8 cellular contexts compared by ENCODE assay signal in the genomic region with DNA sequence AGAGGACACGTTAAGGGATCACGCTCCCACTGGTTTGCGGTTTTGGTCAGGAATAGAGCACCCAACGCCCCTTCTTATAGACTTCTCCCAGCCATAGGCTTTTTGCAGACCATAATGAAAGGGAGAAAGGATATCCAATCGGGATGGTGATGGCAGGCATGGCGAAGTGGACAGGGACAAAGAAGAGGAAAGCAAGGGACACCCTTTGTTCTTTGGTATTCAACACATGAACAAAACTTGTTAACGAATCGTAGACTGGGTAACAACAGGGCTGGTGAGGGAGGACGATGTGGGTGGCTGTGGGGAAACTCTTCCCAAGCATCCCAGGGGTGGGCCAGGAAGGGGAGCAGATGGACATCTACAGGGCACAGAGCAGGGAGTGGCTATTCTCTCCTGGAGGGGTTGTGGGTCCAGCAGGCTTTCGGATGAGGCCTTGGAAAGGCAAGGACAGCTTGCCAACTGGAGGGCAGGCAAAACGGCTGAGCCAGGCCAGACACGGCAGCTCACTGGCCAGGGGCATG. TPM values are rescaled to one million over a fixed set of nuclear protein-coding genes. Genes with fewer than 3 reads are reported as not detected.
DNase-seq lines count a peak whose midpoint lies in the region; TF ChIP-seq lines count a peak whose summit lies in the region.

No MANE protein-coding gene starts in this region.

- CTCF ChIA-PET in activated CD4-positive, alpha-beta memory T cell treated with anti-CD3 and anti-CD28 coated beads, Interleukin-2, amount 10 ng/mL, durations not matched to agents 7 days and 5 days (lab: Charles Lee): interaction anchor here (0.7 to 4.6 kb wide), 7 partner anchors 10 to 71 kb away, joined by 3 to 32 read pairs (median 4); partner anchors contain the start of gene SLC35B2

- TF ChIP-seq CTCF in hepatocyte (IDR thresholded peaks at IDR 0.05; ENCODE audit: poor library complexity): no peak

- no peaks in the 10 kb centered on the region for H3K9me3 ChIP-seq in GM23248 (ENCODE audit: low read depth)
- no peaks in the 10 kb centered on the region for H3K9me3 ChIP-seq in hepatocyte (ENCODE audit: low read depth)
- H3K9me3 ChIP-seq in skeletal muscle satellite cell (replicated peaks; ENCODE audit: low read length): no peaks in the 10 kb centered on the region

- H3K27ac ChIP-seq in GM23248 (peak overlapping the region; percentile 27), hepatocyte (peak overlapping the region; percentile 98)

- H3K36me3 Mint-ChIP-seq in activated CD4-positive, alpha-beta memory T cell treated with anti-CD3 and anti-CD28 coated beads, Interleukin-2, amount 10 ng/mL, durations not matched to agents 7 days and 5 days (ENCODE audit: low read depth): peaks cover 37% of the 10 kb centered on the region

- in situ Hi-C loops in GM23248 (cut with MboI): no loop called here

- H3K9ac ChIP-seq in GM23248 (peak overlapping the region; percentile 99), skeletal muscle satellite cell (ENCODE audit: low read depth, low read length) (peak overlapping the region; percentile 97)

- 60 to 62% methylated on average over 12 of the region's 12 CpGs for WGBS in GM23248 (ENCODE audit: low coverage in 1 of 2, low lambda C conversion rate in 2 of 2, missing lambda C conversion rate in 2 of 2), 2 experiments
- 80% methylated on average over 12 of the region's 12 CpGs for WGBS in hepatocyte (ENCODE audit: low lambda C conversion rate, missing lambda C conversion rate)

- H3K4me1 Mint-ChIP-seq in activated CD4-positive, alpha-beta memory T cell treated with anti-CD3 and anti-CD28 coated beads, Interleukin-2, amount 10 ng/mL, durations not matched to agents 7 days and 5 days: peaks cover 37% of the 10 kb centered on the region

- peak overlapping the region; percentile 100 for H3K4me2 ChIP-seq in GM23248 (ENCODE audit: unreplicated experiment)
- H3K4me2 ChIP-seq in hepatocyte: peak overlapping the region; percentile 88
- H3K4me2 ChIP-seq in skeletal muscle satellite cell (ENCODE audit: low read length): peak overlapping the region; percentile 91

- H3K4me1 ChIP-seq in GM23248 (ENCODE audit: insufficient read depth): peaks cover 16% of the 10 kb centered on the region
- H3K4me1 ChIP-seq in hepatocyte (ENCODE audit: insufficient read depth): peaks cover 16% of the 10 kb centered on the region
- peaks cover 28% of the 10 kb centered on the region for H3K4me1 ChIP-seq in skeletal muscle satellite cell (ENCODE audit: control insufficient read depth, insufficient read depth, low read length)

- no peaks in the 10 kb centered on the region for H3K9me3 Mint-ChIP-seq in activated CD4-positive, alpha-beta memory T cell treated with anti-CD3 and anti-CD28 coated beads, Interleukin-2, amount 10 ng/mL, durations not matched to agents 7 days and 5 days

- H3K27me3 Mint-ChIP-seq in activated CD4-positive, alpha-beta memory T cell treated with anti-CD3 and anti-CD28 coated beads, Interleukin-2, amount 10 ng/mL, durations not matched to agents 7 days and 5 days: no peaks in the 10 kb centered on the region

- peak overlapping the region; percentile 100 for H3K4me3 ChIP-seq in GM23248
- peak overlapping the region; percentile 70 for H3K4me3 ChIP-seq in hepatocyte
- peak overlapping the region; percentile 81 for H3K4me3 ChIP-seq in skeletal muscle satellite cell (ENCODE audit: low read length)

- H3K36me3 ChIP-seq in GM23248 (ENCODE audit: low read depth) (peaks cover 25% of the 10 kb centered on the region), hepatocyte (replicated peaks; ENCODE audit: insufficient read depth, low read depth) (no peaks in the 10 kb centered on the region), skeletal muscle satellite cell (ENCODE audit: insufficient read depth, low read length) (peaks cover 27% of the 10 kb centered on the region)

- DNase-seq in GM23248 (no peak), hepatocyte (ENCODE audit: low spot score) (no peak), foreskin melanocyte (no peak), DMS79 (lab: John Stamatoyannopoulos, UW) (no peak), NCI-H2196 (lab: John Stamatoyannopoulos, UW; ENCODE audit: unreplicated experiment) (no peak), H4 (ENCODE audit: low spot score) (no peak)
- no peak for DNase-seq in activated CD4-positive, alpha-beta memory T cell treated with anti-CD3 and anti-CD28 coated beads, Interleukin-2, amount 10 ng/mL, durations not matched to agents 7 days and 5 days

- peaks cover 36% of the 10 kb centered on the region for H3K79me2 ChIP-seq in GM23248 (ENCODE audit: insufficient read depth)
- H3K79me2 ChIP-seq in hepatocyte: peaks cover 35% of the 10 kb centered on the region

- H3K27me3 ChIP-seq in GM23248 (replicated peaks; ENCODE audit: insufficient read depth) (no peaks in the 10 kb centered on the region), hepatocyte (no peaks in the 10 kb centered on the region), skeletal muscle satellite cell (ENCODE audit: control insufficient read depth, insufficient read depth, low read length) (no peaks in the 10 kb centered on the region)

- H3K27ac Mint-ChIP-seq in activated CD4-positive, alpha-beta memory T cell treated with anti-CD3 and anti-CD28 coated beads, Interleukin-2, amount 10 ng/mL, durations not matched to agents 7 days and 5 days: peak overlapping the region; percentile 97

- H2AFZ ChIP-seq in GM23248: peak overlapping the region; percentile 96
- peak overlapping the region; percentile 88 for H2AFZ ChIP-seq in hepatocyte

- H3K4me3 Mint-ChIP-seq in activated CD4-positive, alpha-beta memory T cell treated with anti-CD3 and anti-CD28 coated beads, Interleukin-2, amount 10 ng/mL, durations not matched to agents 7 days and 5 days: peak overlapping the region; percentile 99

- H3F3A ChIP-seq in GM23248 (ENCODE audit: insufficient read depth): peaks cover 32% of the 10 kb centered on the region

- POLR2A ChIA-PET in activated CD4-positive, alpha-beta memory T cell treated with anti-CD3 and anti-CD28 coated beads, Interleukin-2, amount 10 ng/mL, durations not matched to agents 7 days and 5 days (lab: Charles Lee): interaction anchor here (1.1 to 6.0 kb wide), 9 partner anchors 7 to 117 kb away, joined by 3 to 136 read pairs (median 23); partner anchors contain the start of genes MRPL14, NFKBIE, SLC29A1 and SLC35B2

- no peaks in the 10 kb centered on the region for H3K9me2 ChIP-seq in GM23248 (ENCODE audit: insufficient read depth)
- no peaks in the 10 kb centered on the region for H3K9me2 ChIP-seq in hepatocyte (replicated peaks; ENCODE audit: insufficient read depth)

- H4K20me1 ChIP-seq in GM23248 (ENCODE audit: insufficient read depth) (peaks cover 24% of the 10 kb centered on the region; the same call in 1 of the 2 replicates), hepatocyte (ENCODE audit: insufficient read depth, poor library complexity, severe bottlenecking) (peaks cover 34% of the 10 kb centered on the region)

RNA-seq across cellular contexts. Expression of gene HSP90AB1, which starts 1.4 kb away (rescaled TPM):
- 686 and 732 TPM in 2 replicates for total RNA-seq in GM23248 (2014; rRNA removed; shearing (Covaris generic))
- 392 and 395 TPM in 2 replicates for polyA plus RNA-seq in GM23248 (2016; fragmentation: Nextera tagmentation; extraction: Ambion mirVana)
- 100 to 1,000 TPM; 478 to 479 TPM for total RNA-seq in activated CD4-positive, alpha-beta memory T cell treated with anti-CD3 and anti-CD28 coated beads, Interleukin-2, amount 10 ng/mL, durations not matched to agents 7 days and 5 days
- total RNA-seq in hepatocyte: 884 and 891 TPM in 2 replicates
- polyA plus RNA-seq in hepatocyte: 422 and 440 TPM in 2 replicates
- total RNA-seq in skeletal muscle satellite cell (2012; rRNA removed): 1,060 and 1,062 TPM in 2 replicates
- total RNA-seq in H4 (2014; rRNA removed; shearing (Covaris generic)): 2,045 and 2,316 TPM in 2 replicates

RNA-seq across cellular contexts. Expression of gene SLC35B2, which starts 11.9 kb away (rescaled TPM):
- 106 and 114 TPM in 2 replicates for total RNA-seq in GM23248 (2014; rRNA removed; shearing (Covaris generic))
- 101 and 103 TPM in 2 replicates for polyA plus RNA-seq in GM23248 (2016; fragmentation: Nextera tagmentation; extraction: Ambion mirVana)
- 10 to 100 TPM; 35.8 to 37.2 TPM for total RNA-seq in activated CD4-positive, alpha-beta memory T cell treated with anti-CD3 and anti-CD28 coated beads, Interleukin-2, amount 10 ng/mL, durations not matched to agents 7 days and 5 days
- total RNA-seq in hepatocyte: 73.0 and 74.1 TPM in 2 replicates
- polyA plus RNA-seq in hepatocyte: 92.9 and 104 TPM in 2 replicates
- total RNA-seq in skeletal muscle satellite cell (2012; rRNA removed): 71.2 and 86.7 TPM in 2 replicates
- 177 and 195 TPM in 2 replicates for total RNA-seq in H4 (2014; rRNA removed; shearing (Covaris generic))

RNA-seq across cellular contexts. Expression of gene NFKBIE, which starts 19.9 kb away (rescaled TPM):
- 2.3 and 6.3 TPM in 2 replicates for total RNA-seq in GM23248 (2014; rRNA removed; shearing (Covaris generic))
- polyA plus RNA-seq in GM23248 (2016; fragmentation: Nextera tagmentation; extraction: Ambion mirVana) (3.5 and 4.5 TPM in 2 replicates), hepatocyte (9.6 and 14.0 TPM in 2 replicates)
- total RNA-seq in activated CD4-positive, alpha-beta memory T cell treated with anti-CD3 and anti-CD28 coated beads, Interleukin-2, amount 10 ng/mL, durations not matched to agents 7 days and 5 days: 10 to 100 TPM; 20.8 to 21.7 TPM
- total RNA-seq in hepatocyte: 13.2 and 16.7 TPM in 2 replicates
- total RNA-seq in skeletal muscle satellite cell (2012; rRNA removed): 6.6 and 12.7 TPM in 2 replicates
- 11.2 and 12.4 TPM in 2 replicates for total RNA-seq in H4 (2014; rRNA removed; shearing (Covaris generic))

RNA-seq across cellular contexts. Expression of gene SLC29A1, which starts 22.1 kb away (rescaled TPM):
- total RNA-seq in GM23248 (2014; rRNA removed; shearing (Covaris generic)): 12.2 and 17.1 TPM in 2 replicates
- polyA plus RNA-seq in GM23248 (2016; fragmentation: Nextera tagmentation; extraction: Ambion mirVana): 18.4 and 19.2 TPM in 2 replicates
- total RNA-seq in activated CD4-positive, alpha-beta memory T cell treated with anti-CD3 and anti-CD28 coated beads, Interleukin-2, amount 10 ng/mL, durations not matched to agents 7 days and 5 days: 10 to 100 TPM; 24.8 to 25.4 TPM
- total RNA-seq in hepatocyte: 23.3 and 32.4 TPM in 2 replicates
- polyA plus RNA-seq in hepatocyte: 28.5 and 30.8 TPM in 2 replicates
- 9.4 and 17.7 TPM in 2 replicates for total RNA-seq in skeletal muscle satellite cell (2012; rRNA removed)
- total RNA-seq in H4 (2014; rRNA removed; shearing (Covaris generic)): 17.3 and 33.8 TPM in 2 replicates

RNA-seq across cellular contexts. Expression of gene TMEM151B, which starts 24.8 kb away (rescaled TPM):
- not detected in 2 replicates for total RNA-seq in GM23248 (2014; rRNA removed; shearing (Covaris generic))
- polyA plus RNA-seq in GM23248 (2016; fragmentation: Nextera tagmentation; extraction: Ambion mirVana) (not detected in 2 replicates), hepatocyte (0.30 and 1.0 TPM in 2 replicates)
- not detected for total RNA-seq in activated CD4-positive, alpha-beta memory T cell treated with anti-CD3 and anti-CD28 coated beads, Interleukin-2, amount 10 ng/mL, durations not matched to agents 7 days and 5 days
- 0.30 and 0.44 TPM in 2 replicates for total RNA-seq in hepatocyte
- total RNA-seq in skeletal muscle satellite cell (2012; rRNA removed): not detected in 2 replicates
- total RNA-seq in H4 (2014; rRNA removed; shearing (Covaris generic)): 0.37 TPM in 1 of 2 replicates, not detected in the other
